8 cellular contexts compared by ENCODE assay signal in the genomic region with DNA sequence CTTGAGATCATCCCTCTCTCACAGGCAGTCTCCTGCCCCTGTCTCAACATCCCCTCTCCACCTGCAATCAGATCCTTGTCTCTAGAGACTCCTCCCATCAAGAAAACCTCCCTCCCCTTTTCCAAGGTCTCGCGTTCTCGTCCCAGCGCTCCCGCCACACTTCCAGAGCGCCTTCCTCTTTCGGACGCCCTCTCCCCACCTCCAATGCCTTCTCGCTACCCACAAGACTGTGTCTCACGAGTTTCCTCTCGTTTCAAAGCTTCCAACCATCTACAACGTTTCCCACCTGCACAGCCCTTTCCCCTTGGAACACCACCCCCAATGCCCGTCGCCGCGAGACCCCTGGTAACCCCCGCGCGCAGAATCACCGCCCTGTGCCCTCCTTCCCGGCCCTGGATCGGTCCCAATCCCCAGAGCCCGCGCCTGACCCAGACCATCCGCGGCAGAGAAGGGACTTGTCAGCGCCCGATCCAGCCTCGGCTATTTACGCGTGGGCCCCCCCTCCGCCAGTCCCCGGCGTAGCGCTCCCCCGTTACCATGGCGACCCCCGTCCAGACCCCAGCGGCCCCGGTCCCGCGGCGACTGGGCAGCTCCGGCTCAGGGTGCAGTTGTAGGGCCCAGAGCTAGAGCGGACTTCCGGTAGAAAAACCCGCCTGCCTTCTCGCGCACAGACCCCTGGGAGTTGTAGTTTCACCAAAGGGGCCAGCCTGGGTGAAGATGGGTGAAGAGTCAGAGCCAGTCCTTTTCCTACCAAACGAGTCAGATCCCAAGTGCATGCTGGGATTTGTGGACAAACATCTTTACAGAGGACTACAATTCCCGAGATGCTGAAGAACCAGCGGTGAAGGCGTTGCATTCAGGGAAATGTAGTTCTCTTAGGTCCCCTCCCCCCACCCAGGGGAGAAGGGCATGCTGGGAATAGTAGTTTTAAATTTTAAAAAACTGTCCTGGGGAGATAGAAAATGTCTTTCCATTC. TPM values are rescaled to one million over a fixed set of nuclear protein-coding genes. Genes with fewer than 3 reads are reported as not detected.
DNase-seq lines count a peak whose midpoint lies in the region; ATAC-seq and TF ChIP-seq lines count a peak whose summit lies in the region.

Gene AP2S1 (minus strand): TSS at position 619 of the 976 bp plus-strand sequence. CDS start 80 bp downstream, at position 539.

- no peaks in the 10 kb centered on the region for H3K9me3 ChIP-seq in mononuclear cell (ENCODE audit: low read depth, low read length)

- no peaks in the 10 kb centered on the region for H3K36me3 Mint-ChIP-seq in IgD-negative memory B cell

- H3K27me3 ChIP-seq in mononuclear cell (ENCODE audit: insufficient read depth, low read length): no peaks in the 10 kb centered on the region

- no peaks in the 10 kb centered on the region for H3K27me3 Mint-ChIP-seq in IgD-negative memory B cell

- H3K4me3 ChIP-seq in epithelial cell of esophagus (ENCODE audit: low read length) (peak within 1 kb of the TSS; percentile 97), mononuclear cell (ENCODE audit: low read length) (peak within 1 kb of the TSS; percentile 82)

- peak within 1 kb of the TSS; percentile 51 to 97 (median 67) for H3K27ac Mint-ChIP-seq in IgD-negative memory B cell

- H3K4me3 Mint-ChIP-seq in IgD-negative memory B cell: peak within 1 kb of the TSS; percentile 82 to 97 (median 90)

- TF ChIP-seq CTCF in epithelial cell of esophagus (IDR thresholded peaks at IDR 0.05; ENCODE audit: insufficient read depth, low read depth, low read length, missing control alignments): no peak

- H3K4me1 Mint-ChIP-seq in IgD-negative memory B cell: peaks cover 17 to 24% (median 22%) of the 10 kb centered on the region in 3 donors

- H3K9me3 Mint-ChIP-seq in IgD-negative memory B cell: no peaks in the 10 kb centered on the region

- DNase-seq in DMS 273 treated with DMSO at 0.1 percent for 48 hours (lab: John Stamatoyannopoulos, UW) (peak; percentile 98), OCI-M2 (lab: John Stamatoyannopoulos, UW; ENCODE audit: unreplicated experiment) (peak; percentile 95), activated T-cell treated with anti-CD3 and anti-CD28 coated beads for 4 hours (peak; percentile 88), epithelial cell of esophagus (ENCODE audit: low read depth) (peak; percentile 99)
- DNase-seq in stimulated activated CD8-positive, alpha-beta memory T cell treated with anti-CD3 and anti-CD28 coated beads, Interleukin-4, amount 100 ng/mL, for 1 hour (ENCODE audit: low read depth in 2 of 2, low spot score in 1 of 2): peak; percentile 62 to 79

- peak; percentile 90 for ATAC-seq in GM21529 (IDR thresholded peaks at IDR 0.05; ENCODE audit: unreplicated experiment)

- peaks cover 33% of the 10 kb centered on the region for H3K4me1 ChIP-seq in mononuclear cell (ENCODE audit: insufficient read depth, low read length)

RNA-seq across cellular contexts. Expression of gene AP2S1, which starts in this region (rescaled TPM):
- polyA plus RNA-seq in IgD-negative memory B cell: 76.8 TPM
- 53.1 TPM for total RNA-seq in mononuclear cell

Comparison
In these comparisons a context has a peak if more than half of its experiments do, and no peak if none do; other contexts are left out.
1. Peak in every context shown above with its lines: DNase-seq, ATAC-seq and H3K4me3 ChIP-seq.